8 cellular contexts compared by ENCODE assay signal in genomic region chr11:47917643-47918369, GRCh38.
DNase-seq lines count a peak whose midpoint lies in the region; ATAC-seq and TF ChIP-seq lines count a peak whose summit lies in the region.

No MANE protein-coding gene starts in this region.

- ATAC-seq in GM18498 (IDR thresholded peaks at IDR 0.05; ENCODE audit: unreplicated experiment) (peak; percentile 34), SK-N-SH treated with all-trans-retinoic acid at 6 μM for 48 hours (peak; percentile 92), HG02870 (IDR thresholded peaks at IDR 0.05; ENCODE audit: unreplicated experiment) (no peak), GM18867 (IDR thresholded peaks at IDR 0.05; ENCODE audit: unreplicated experiment) (no peak), GM19351 (IDR thresholded peaks at IDR 0.05; ENCODE audit: unreplicated experiment) (no peak)

- no peaks in the 10 kb centered on the region for H3K9me3 Mint-ChIP-seq in osteocyte (ENCODE audit: unreplicated experiment)

- no peaks in the 10 kb centered on the region for H3K27me3 Mint-ChIP-seq in osteocyte (ENCODE audit: unreplicated experiment)

- DNase-seq in NCI-H1092 treated with DMSO at 0.1 percent for 48 hours (lab: John Stamatoyannopoulos, UW), result peak; percentile 99
- DNase-seq in germinal center (ENCODE audit: low spot score), result peak; percentile 63
- no peak for DNase-seq in osteocyte (ENCODE audit: extremely low spot score, unreplicated experiment)

- H3K27ac Mint-ChIP-seq in osteocyte (ENCODE audit: unreplicated experiment), result peak overlapping the region; percentile 90

- no peaks in the 10 kb centered on the region for H3K36me3 Mint-ChIP-seq in osteocyte (ENCODE audit: unreplicated experiment)

- peaks cover 31% of the 10 kb centered on the region for H3K4me1 Mint-ChIP-seq in osteocyte (ENCODE audit: unreplicated experiment)

- no peak for TF ChIP-seq CTCF in osteocyte (IDR thresholded peaks at IDR 0.05)

- H3K4me3 Mint-ChIP-seq in osteocyte (ENCODE audit: unreplicated experiment), result no peak overlapping the region

TF ChIP-seq in SK-N-SH treated with all-trans-retinoic acid at 6 μM for 48 hours, 23 proteins besides CTCF, POLR2A, EP300 and RAD21:
- TF ChIP-seq TSHZ2 (CRISPR knock-in tag; IDR thresholded peaks at IDR 0.05) (no peak), PATZ1 (CRISPR knock-in tag; IDR thresholded peaks at IDR 0.05; ENCODE audit: borderline replicate concordance) (no peak), ZFP3 (CRISPR knock-in tag; IDR thresholded peaks at IDR 0.05) (peak; percentile 25; the same call in 1 of the 2 replicates), ISL1 (CRISPR knock-in tag; IDR thresholded peaks at IDR 0.05) (0 out of 2 replicates have a peak, but pooled peaks have one; percentile 28), RARB (CRISPR knock-in tag; IDR thresholded peaks at IDR 0.05) (no peak)
TF ChIP-seq in SK-N-SH treated with all-trans-retinoic acid at 6 μM for 48 hours: peak in this region for 2.

Comparison
In these comparisons a context has a peak if more than half of its experiments do, and no peak if none do; other contexts are left out.
1. ATAC-seq: peak in GM18498 (single experiment) and SK-N-SH treated with all-trans-retinoic acid at 6 μM for 48 hours (single experiment); none in HG02870 (single experiment), GM18867 (single experiment) and GM19351 (single experiment).